8 cellular contexts compared by ENCODE assay signal in the genomic region with DNA sequence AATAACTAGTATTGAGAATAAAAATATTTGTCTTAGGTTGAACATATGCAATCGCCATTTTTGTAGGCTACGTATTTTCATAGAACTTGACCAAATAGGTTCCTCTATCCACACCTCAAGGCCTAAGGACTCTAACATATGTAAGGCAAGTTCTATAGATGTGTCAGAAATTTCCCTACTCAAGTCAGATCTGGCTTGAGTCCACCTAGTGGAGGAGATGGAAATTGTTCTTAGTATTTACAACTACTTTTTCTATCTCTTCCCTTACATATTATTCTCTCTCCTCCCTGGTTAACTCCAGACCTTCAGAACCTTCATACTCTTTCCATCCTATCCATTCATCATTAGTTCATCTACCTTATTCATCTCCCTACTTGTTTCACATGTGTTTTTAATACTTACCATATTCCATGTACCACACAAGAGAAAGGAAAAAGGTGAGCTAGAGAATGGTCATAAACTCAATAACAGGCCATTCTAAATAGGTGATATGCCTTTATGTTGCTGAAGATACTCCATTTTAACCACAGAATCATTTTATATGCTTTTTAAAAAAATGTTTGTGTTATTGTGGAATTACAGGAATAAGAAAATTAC.
A peak's percentile ranks its signal among the peaks of the same experiment; 100 is the strongest.
DNase-seq lines count a peak whose midpoint lies in the region; ATAC-seq, FAIRE-seq and TF ChIP-seq lines count a peak whose summit lies in the region.

No MANE protein-coding gene starts in this region.

- H3K9me3 Mint-ChIP-seq in immature natural killer cell (no peaks in the 10 kb centered on the region), type B pancreatic cell (no peaks in the 10 kb centered on the region)
- H3K9me3 Mint-ChIP-seq in activated T-helper 1 cell treated with anti-CD3 and anti-CD28 coated beads, Interleukin-12 subunit alpha, Interleukin-12 subunit beta, Interleukin-2, Interleukin-4 antibody, amounts not matched to agents 30 ng/mL and 10 ng/mL and 1 ng/mL, durations not matched to agents 14 hours and 24 hours and 36 hours = no peaks in the 10 kb centered on the region

- H4K20me1 ChIP-seq in Loucy (ENCODE audit: insufficient read depth, low read length, poor library complexity, severe bottlenecking) = peaks cover 30% of the 10 kb centered on the region

- in situ Hi-C loops in HAP-1 (cut with MboI; ENCODE audit: low sequenced_read_pairs) = loop anchor here (10.0 kb wide), 1 partner anchor 636 kb away; no protein-coding TSS in a partner anchor

- CTCF ChIA-PET in A549 (lab: Yijun Ruan, JAX) = interaction anchor here (0.6 to 3.0 kb wide), 6 partner anchors 14 to 1351 kb away, joined by 3 to 15 read pairs (median 3); no protein-coding TSS in a partner anchor

- H3K9me3 ChIP-seq in A549 (no peaks in the 10 kb centered on the region), HAP-1 (no peaks in the 10 kb centered on the region), Loucy (ENCODE audit: insufficient read depth, low read depth, low read length) (no peaks in the 10 kb centered on the region), WERI-Rb-1 (ENCODE audit: severe bottlenecking) (no peaks in the 10 kb centered on the region)

- H3K4me1 ChIP-seq in A549 = no peaks in the 10 kb centered on the region
- H3K4me1 ChIP-seq in HAP-1 = no peaks in the 10 kb centered on the region
- peaks cover 45% of the 10 kb centered on the region for H3K4me1 ChIP-seq in Loucy (ENCODE audit: insufficient read depth, low read length, poor library complexity, severe bottlenecking)

- no peak for TF ChIP-seq EP300 in A549 (IDR thresholded peaks at IDR 0.05)

- no peak overlapping the region for H3K27ac Mint-ChIP-seq in immature natural killer cell
- no peak overlapping the region for H3K27ac Mint-ChIP-seq in type B pancreatic cell
- no peak overlapping the region for H3K27ac Mint-ChIP-seq in activated T-helper 1 cell treated with anti-CD3 and anti-CD28 coated beads, Interleukin-12 subunit alpha, Interleukin-12 subunit beta, Interleukin-2, Interleukin-4 antibody, amounts not matched to agents 30 ng/mL and 10 ng/mL and 1 ng/mL, durations not matched to agents 14 hours and 24 hours and 36 hours

- H3K27me3 ChIP-seq in HAP-1 (ENCODE audit: low read depth) (no peaks in the 10 kb centered on the region), Loucy (ENCODE audit: insufficient read depth, low read length, poor library complexity, severe bottlenecking) (no peaks in the 10 kb centered on the region), WERI-Rb-1 (ENCODE audit: insufficient read depth, low read depth, severe bottlenecking) (no peaks in the 10 kb centered on the region)

- H3K4me3 Mint-ChIP-seq in immature natural killer cell (no peak overlapping the region), type B pancreatic cell (no peak overlapping the region)
- H3K4me3 Mint-ChIP-seq in activated T-helper 1 cell treated with anti-CD3 and anti-CD28 coated beads, Interleukin-12 subunit alpha, Interleukin-12 subunit beta, Interleukin-2, Interleukin-4 antibody, amounts not matched to agents 30 ng/mL and 10 ng/mL and 1 ng/mL, durations not matched to agents 14 hours and 24 hours and 36 hours = no peak overlapping the region

- H3K27me3 Mint-ChIP-seq in immature natural killer cell (ENCODE audit: low read depth in 3 of 3) = peaks cover 0 to 2% (median 0%) of the 10 kb centered on the region in 3 donors
- no peaks in the 10 kb centered on the region for H3K27me3 Mint-ChIP-seq in type B pancreatic cell
- peaks cover 3% of the 10 kb centered on the region for H3K27me3 Mint-ChIP-seq in activated T-helper 1 cell treated with anti-CD3 and anti-CD28 coated beads, Interleukin-12 subunit alpha, Interleukin-12 subunit beta, Interleukin-2, Interleukin-4 antibody, amounts not matched to agents 30 ng/mL and 10 ng/mL and 1 ng/mL, durations not matched to agents 14 hours and 24 hours and 36 hours (ENCODE audit: insufficient read depth)

- H3K4me1 Mint-ChIP-seq in immature natural killer cell (peaks cover 17 to 37% of the 10 kb centered on the region in 2 donors), type B pancreatic cell (ENCODE audit: unreplicated experiment) (no peaks in the 10 kb centered on the region)
- H3K4me1 Mint-ChIP-seq in activated T-helper 1 cell treated with anti-CD3 and anti-CD28 coated beads, Interleukin-12 subunit alpha, Interleukin-12 subunit beta, Interleukin-2, Interleukin-4 antibody, amounts not matched to agents 30 ng/mL and 10 ng/mL and 1 ng/mL, durations not matched to agents 14 hours and 24 hours and 36 hours (ENCODE audit: low read depth) = no peaks in the 10 kb centered on the region

- DNase-seq in A549 (ENCODE audit: low read depth in 1 of 2, low spot score in 1 of 2) (peak; percentile 17 to 55), GM12864 (ENCODE audit: low read depth) (peak; percentile 24), HAP-1 (ENCODE audit: low spot score in 2 of 2) (peak; percentile 12 to 78), WERI-Rb-1 (no peak), immature natural killer cell (peak; percentile 24 to 35 (median 34)), type B pancreatic cell (ENCODE audit: extremely low spot score, unreplicated experiment) (no peak)
- no peak for DNase-seq in activated T-helper 1 cell treated with anti-CD3 and anti-CD28 coated beads, Interleukin-12 subunit alpha, Interleukin-12 subunit beta, Interleukin-2, Interleukin-4 antibody, amounts not matched to agents 30 ng/mL and 10 ng/mL and 1 ng/mL, durations not matched to agents 14 hours and 24 hours and 36 hours (ENCODE audit: low spot score)

- H3K9me2 ChIP-seq in Loucy (replicated peaks; ENCODE audit: low read depth, low read length) = no peaks in the 10 kb centered on the region

- no peak for TF ChIP-seq POLR2A in A549 (IDR thresholded peaks at IDR 0.05; ENCODE audit: low read length)

- peak; percentile 54 to 72; a peak in 4 of 6 replicates for ATAC-seq in A549

- no peak overlapping the region for H3K4me3 ChIP-seq in A549
- H3K4me3 ChIP-seq in GM12864 (ENCODE audit: low read depth, low read length) = no peak overlapping the region
- no peak overlapping the region for H3K4me3 ChIP-seq in HAP-1
- H3K4me3 ChIP-seq in Loucy (ENCODE audit: low read length, poor library complexity, severe bottlenecking) = no peak overlapping the region
- H3K4me3 ChIP-seq in WERI-Rb-1 (ENCODE audit: low read depth, low read length) = no peak overlapping the region

- H3K4me2 ChIP-seq in A549 (no peak overlapping the region), Loucy (ENCODE audit: low read depth, low read length, poor library complexity, severe bottlenecking) (no peak overlapping the region)

- peak; percentile 28 to 57; a peak in 3 of 5 replicates for TF ChIP-seq RAD21 in A549 (conservative IDR thresholded peaks at IDR 0.05 in 1 of 2, IDR thresholded peaks at IDR 0.05 in 1 of 2)

- intact Hi-C loops in activated T-helper 1 cell treated with anti-CD3 and anti-CD28 coated beads, Interleukin-12 subunit alpha, Interleukin-12 subunit beta, Interleukin-2, Interleukin-4 antibody, amounts not matched to agents 30 ng/mL and 10 ng/mL and 1 ng/mL, durations not matched to agents 14 hours and 24 hours and 36 hours (cut with micrococcal nuclease) = loop anchor here (1.0 kb wide), 2 partner anchors 551 to 640 kb away; no protein-coding TSS in a partner anchor

- H3K36me3 Mint-ChIP-seq in immature natural killer cell (no peaks in the 10 kb centered on the region), type B pancreatic cell (no peaks in the 10 kb centered on the region)
- H3K36me3 Mint-ChIP-seq in activated T-helper 1 cell treated with anti-CD3 and anti-CD28 coated beads, Interleukin-12 subunit alpha, Interleukin-12 subunit beta, Interleukin-2, Interleukin-4 antibody, amounts not matched to agents 30 ng/mL and 10 ng/mL and 1 ng/mL, durations not matched to agents 14 hours and 24 hours and 36 hours (ENCODE audit: low read depth) = no peaks in the 10 kb centered on the region

- H3K36me3 ChIP-seq in HAP-1 (replicated peaks) (no peaks in the 10 kb centered on the region), Loucy (ENCODE audit: insufficient read depth, low read length) (no peaks in the 10 kb centered on the region), WERI-Rb-1 (no peaks in the 10 kb centered on the region)

- POLR2A ChIA-PET in A549 (lab: Yijun Ruan, JAX) = no interaction called here

- H3K27ac ChIP-seq in A549 (no peak overlapping the region), WERI-Rb-1 (no peak overlapping the region)

- H3K79me2 ChIP-seq in Loucy (ENCODE audit: insufficient read depth, low read length) = peaks cover 97% of the 10 kb centered on the region

- FAIRE-seq in A549 (lab: Jason Lieb, UNC) = peak; percentile 56

- H3F3A ChIP-seq in Loucy (ENCODE audit: low read depth) = no peaks in the 10 kb centered on the region

- peak; percentile 48 for TF ChIP-seq CTCF in A549 (IDR thresholded peaks at IDR 0.05)
- TF ChIP-seq CTCF in GM12864 (IDR thresholded peaks at IDR 0.05; ENCODE audit: low read depth, low read length, missing control alignments) = peak; percentile 55
- peak; percentile 66 for TF ChIP-seq CTCF in Loucy (conservative IDR thresholded peaks at IDR 0.05; ENCODE audit: low read length)
- TF ChIP-seq CTCF in WERI-Rb-1 (IDR thresholded peaks at IDR 0.05; ENCODE audit: low read depth, low read length) = peak; percentile 41
- TF ChIP-seq CTCF in type B pancreatic cell (conservative IDR thresholded peaks at IDR 0.05) = peak; percentile 76

- no peak overlapping the region for H3K9ac ChIP-seq in Loucy (ENCODE audit: low read depth, low read length, poor library complexity, severe bottlenecking)

- 79% methylated on average over 2 of the region's 2 CpGs for WGBS in A549 (ENCODE audit: missing lambda C conversion rate)

- H2AFZ ChIP-seq in Loucy (ENCODE audit: low read length) = no peak overlapping the region

Comparison
In these comparisons a context has a peak if more than half of its experiments do, and no peak if none do; other contexts are left out.
1. DNase-seq: peak in A549 (2 of 2), GM12864 (single experiment), HAP-1 (2 of 2) and immature natural killer cell (3 of 3); none in WERI-Rb-1 (single experiment), type B pancreatic cell (single experiment) and activated T-helper 1 cell treated with anti-CD3 and anti-CD28 coated beads, Interleukin-12 subunit alpha, Interleukin-12 subunit beta, Interleukin-2, Interleukin-4 antibody, amounts not matched to agents 30 ng/mL and 10 ng/mL and 1 ng/mL, durations not matched to agents 14 hours and 24 hours and 36 hours (single experiment).
2. Peak in every context shown above with its lines, with median percentiles within 50 percentile points of each other: CTCF ChIP-seq.